1 cellular context compared by ENCODE assay signal in the genomic region with DNA sequence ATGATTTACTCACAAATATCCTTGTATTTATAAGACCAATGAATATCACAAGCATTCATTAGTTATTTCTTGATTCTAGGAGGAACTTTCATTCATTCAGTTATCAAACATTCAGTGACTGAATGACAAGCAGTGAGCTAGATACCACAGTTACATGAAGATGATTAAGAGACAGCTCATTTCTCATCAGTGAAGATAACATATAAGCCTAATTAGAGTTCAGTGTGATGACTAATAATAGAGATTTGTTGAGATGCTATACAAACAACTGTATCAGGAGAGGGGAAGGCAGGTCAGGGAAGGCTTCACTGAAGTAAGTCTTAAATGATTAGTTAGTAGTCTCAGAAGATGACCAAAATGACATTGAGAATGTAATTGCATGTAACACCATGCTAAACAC.
TF ChIP-seq lines count a peak whose summit lies in the region.

No MANE protein-coding gene starts in this region.

TF ChIP-seq in GM12878, 131 proteins besides CTCF, POLR2A, EP300 and RAD21:
- TF ChIP-seq, protein P1, sequence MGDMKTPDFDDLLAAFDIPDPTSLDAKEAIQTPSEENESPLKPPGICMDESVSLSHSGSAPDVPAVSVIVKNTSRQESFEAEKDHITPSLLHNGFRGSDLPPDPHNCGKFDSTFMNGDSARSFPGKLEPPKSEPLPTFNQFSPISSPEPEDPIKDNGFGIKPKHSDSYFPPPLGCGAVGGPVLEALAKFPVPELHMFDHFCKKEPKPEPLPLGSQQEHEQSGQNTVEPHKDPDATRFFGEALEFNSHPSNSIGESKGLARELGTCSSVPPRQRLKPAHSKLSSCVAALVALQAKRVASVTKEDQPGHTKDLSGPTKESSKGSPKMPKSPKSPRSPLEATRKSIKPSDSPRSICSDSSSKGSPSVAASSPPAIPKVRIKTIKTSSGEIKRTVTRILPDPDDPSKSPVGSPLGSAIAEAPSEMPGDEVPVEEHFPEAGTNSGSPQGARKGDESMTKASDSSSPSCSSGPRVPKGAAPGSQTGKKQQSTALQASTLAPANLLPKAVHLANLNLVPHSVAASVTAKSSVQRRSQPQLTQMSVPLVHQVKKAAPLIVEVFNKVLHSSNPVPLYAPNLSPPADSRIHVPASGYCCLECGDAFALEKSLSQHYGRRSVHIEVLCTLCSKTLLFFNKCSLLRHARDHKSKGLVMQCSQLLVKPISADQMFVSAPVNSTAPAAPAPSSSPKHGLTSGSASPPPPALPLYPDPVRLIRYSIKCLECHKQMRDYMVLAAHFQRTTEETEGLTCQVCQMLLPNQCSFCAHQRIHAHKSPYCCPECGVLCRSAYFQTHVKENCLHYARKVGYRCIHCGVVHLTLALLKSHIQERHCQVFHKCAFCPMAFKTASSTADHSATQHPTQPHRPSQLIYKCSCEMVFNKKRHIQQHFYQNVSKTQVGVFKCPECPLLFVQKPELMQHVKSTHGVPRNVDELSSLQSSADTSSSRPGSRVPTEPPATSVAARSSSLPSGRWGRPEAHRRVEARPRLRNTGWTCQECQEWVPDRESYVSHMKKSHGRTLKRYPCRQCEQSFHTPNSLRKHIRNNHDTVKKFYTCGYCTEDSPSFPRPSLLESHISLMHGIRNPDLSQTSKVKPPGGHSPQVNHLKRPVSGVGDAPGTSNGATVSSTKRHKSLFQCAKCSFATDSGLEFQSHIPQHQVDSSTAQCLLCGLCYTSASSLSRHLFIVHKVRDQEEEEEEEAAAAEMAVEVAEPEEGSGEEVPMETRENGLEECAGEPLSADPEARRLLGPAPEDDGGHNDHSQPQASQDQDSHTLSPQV (IDR thresholded peaks at IDR 0.05) = no peak
- TF ChIP-seq SREBF1 (IDR thresholded peaks at IDR 0.05; ENCODE audit: low read length) = no peak
